In the genomic region with DNA sequence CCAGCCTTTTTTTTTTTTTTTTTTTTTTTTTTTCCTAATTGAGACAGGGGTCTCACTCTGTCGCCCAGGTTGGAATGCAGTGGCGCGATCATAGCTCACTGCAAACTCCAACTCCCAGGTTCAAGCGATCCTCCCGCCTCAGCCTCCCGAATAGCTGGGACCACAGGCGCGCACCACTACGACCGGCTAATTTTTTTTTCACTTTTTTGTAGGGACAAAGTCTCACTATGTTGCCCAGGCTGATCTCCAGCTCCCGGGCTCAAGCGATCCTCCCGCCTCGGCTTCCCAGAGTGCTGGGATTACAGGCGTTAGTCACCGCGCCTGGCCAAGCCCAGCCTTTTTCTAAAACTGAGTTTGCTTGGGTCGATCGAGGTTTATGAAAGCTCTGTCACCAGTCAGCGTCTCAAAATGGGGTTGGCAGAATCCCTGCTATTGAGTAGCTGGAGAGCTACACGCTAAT, we compare ENCODE assay signal across 1 cellular context.
TF ChIP-seq lines count a peak whose summit lies in the region.

No MANE protein-coding gene starts in this region.

TF ChIP-seq in K562, 482 proteins besides CTCF, POLR2A, EP300 and RAD21:
- TF ChIP-seq, protein P1, sequence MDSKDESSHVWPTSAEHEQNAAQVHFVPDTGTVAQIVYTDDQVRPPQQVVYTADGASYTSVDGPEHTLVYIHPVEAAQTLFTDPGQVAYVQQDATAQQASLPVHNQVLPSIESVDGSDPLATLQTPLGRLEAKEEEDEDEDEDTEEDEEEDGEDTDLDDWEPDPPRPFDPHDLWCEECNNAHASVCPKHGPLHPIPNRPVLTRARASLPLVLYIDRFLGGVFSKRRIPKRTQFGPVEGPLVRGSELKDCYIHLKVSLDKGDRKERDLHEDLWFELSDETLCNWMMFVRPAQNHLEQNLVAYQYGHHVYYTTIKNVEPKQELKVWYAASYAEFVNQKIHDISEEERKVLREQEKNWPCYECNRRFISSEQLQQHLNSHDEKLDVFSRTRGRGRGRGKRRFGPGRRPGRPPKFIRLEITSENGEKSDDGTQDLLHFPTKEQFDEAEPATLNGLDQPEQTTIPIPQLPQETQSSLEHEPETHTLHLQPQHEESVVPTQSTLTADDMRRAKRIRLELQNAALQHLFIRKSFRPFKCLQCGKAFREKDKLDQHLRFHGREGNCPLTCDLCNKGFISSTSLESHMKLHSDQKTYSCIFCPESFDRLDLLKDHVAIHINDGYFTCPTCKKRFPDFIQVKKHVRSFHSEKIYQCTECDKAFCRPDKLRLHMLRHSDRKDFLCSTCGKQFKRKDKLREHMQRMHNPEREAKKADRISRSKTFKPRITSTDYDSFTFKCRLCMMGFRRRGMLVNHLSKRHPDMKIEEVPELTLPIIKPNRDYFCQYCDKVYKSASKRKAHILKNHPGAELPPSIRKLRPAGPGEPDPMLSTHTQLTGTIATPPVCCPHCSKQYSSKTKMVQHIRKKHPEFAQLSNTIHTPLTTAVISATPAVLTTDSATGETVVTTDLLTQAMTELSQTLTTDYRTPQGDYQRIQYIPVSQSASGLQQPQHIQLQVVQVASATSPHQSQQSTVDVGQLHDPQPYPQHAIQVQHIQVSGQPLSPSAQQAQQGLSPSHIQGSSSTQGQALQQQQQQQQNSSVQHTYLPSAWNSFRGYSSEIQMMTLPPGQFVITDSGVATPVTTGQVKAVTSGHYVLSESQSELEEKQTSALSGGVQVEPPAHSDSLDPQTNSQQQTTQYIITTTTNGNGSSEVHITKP (IDR thresholded peaks at IDR 0.05; ENCODE audit: partially characterized antibody) = no peak
- TF ChIP-seq STAG1 (CRISPR knock-in tag; IDR thresholded peaks at IDR 0.05; ENCODE audit: borderline replicate concordance) (no peak), RFX5 (IDR thresholded peaks at IDR 0.05; ENCODE audit: low read depth, low read length) (no peak), ZNF184 (CRISPR knock-in tag; IDR thresholded peaks at IDR 0.05) (no peak), YY1 (IDR thresholded peaks at IDR 0.05; ENCODE audit: borderline replicate concordance in 1 of 3, control insufficient read depth in 1 of 3, extremely low read depth in 1 of 3, insufficient read depth in 3 of 3, insufficient read length in 1 of 3, insufficient replicate concordance in 2 of 3, low read depth in 1 of 3, low read length in 2 of 3) (peak in 1 of 3 experiments; percentile 60), ZNF324 (CRISPR knock-in tag; IDR thresholded peaks at IDR 0.05) (no peak), PHF8 (IDR thresholded peaks at IDR 0.05; ENCODE audit: borderline replicate concordance, low read length) (peak; percentile 16; the same call in 1 of the 2 replicates), ZEB2 (IDR thresholded peaks at IDR 0.05) (no peak), MED1 (CRISPR knock-in tag; IDR thresholded peaks at IDR 0.05; ENCODE audit: borderline replicate concordance) (no peak), PURB (CRISPR knock-in tag; IDR thresholded peaks at IDR 0.05; ENCODE audit: low read depth) (no peak), TAF1 (IDR thresholded peaks at IDR 0.05; ENCODE audit: control insufficient read depth, extremely low read depth, insufficient read depth, low read length, severe bottlenecking) (peak; percentile 33), ZNF384 (IDR thresholded peaks at IDR 0.05; ENCODE audit: low read depth, low read length) (peak; percentile 98), ZBTB7A (IDR thresholded peaks at IDR 0.05; ENCODE audit: borderline replicate concordance, control insufficient read depth, low read depth, low read length) (peak; percentile 43; the same call in 1 of the 2 replicates), TCF7 (IDR thresholded peaks at IDR 0.05; ENCODE audit: borderline replicate concordance) (no peak), NRF1 (conservative IDR thresholded peaks at IDR 0.05 in 1 of 2, IDR thresholded peaks at IDR 0.05 in 1 of 2) (peak; percentile 86 to 88), ARNT (IDR thresholded peaks at IDR 0.05) (no peak), SMARCB1 (IDR thresholded peaks at IDR 0.05; ENCODE audit: insufficient read length, low read depth) (no peak), NR2F6 (CRISPR knock-in tag; IDR thresholded peaks at IDR 0.05) (no peak)
- TF ChIP-seq, protein P2, sequence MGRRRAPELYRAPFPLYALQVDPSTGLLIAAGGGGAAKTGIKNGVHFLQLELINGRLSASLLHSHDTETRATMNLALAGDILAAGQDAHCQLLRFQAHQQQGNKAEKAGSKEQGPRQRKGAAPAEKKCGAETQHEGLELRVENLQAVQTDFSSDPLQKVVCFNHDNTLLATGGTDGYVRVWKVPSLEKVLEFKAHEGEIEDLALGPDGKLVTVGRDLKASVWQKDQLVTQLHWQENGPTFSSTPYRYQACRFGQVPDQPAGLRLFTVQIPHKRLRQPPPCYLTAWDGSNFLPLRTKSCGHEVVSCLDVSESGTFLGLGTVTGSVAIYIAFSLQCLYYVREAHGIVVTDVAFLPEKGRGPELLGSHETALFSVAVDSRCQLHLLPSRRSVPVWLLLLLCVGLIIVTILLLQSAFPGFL (CRISPR knock-in tag; IDR thresholded peaks at IDR 0.05) = no peak
- TF ChIP-seq, protein P3, sequence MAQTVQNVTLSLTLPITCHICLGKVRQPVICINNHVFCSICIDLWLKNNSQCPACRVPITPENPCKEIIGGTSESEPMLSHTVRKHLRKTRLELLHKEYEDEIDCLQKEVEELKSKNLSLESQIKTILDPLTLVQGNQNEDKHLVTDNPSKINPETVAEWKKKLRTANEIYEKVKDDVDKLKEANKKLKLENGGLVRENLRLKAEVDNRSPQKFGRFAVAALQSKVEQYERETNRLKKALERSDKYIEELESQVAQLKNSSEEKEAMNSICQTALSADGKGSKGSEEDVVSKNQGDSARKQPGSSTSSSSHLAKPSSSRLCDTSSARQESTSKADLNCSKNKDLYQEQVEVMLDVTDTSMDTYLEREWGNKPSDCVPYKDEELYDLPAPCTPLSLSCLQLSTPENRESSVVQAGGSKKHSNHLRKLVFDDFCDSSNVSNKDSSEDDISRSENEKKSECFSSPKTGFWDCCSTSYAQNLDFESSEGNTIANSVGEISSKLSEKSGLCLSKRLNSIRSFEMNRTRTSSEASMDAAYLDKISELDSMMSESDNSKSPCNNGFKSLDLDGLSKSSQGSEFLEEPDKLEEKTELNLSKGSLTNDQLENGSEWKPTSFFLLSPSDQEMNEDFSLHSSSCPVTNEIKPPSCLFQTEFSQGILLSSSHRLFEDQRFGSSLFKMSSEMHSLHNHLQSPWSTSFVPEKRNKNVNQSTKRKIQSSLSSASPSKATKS (CRISPR knock-in tag; IDR thresholded peaks at IDR 0.05) = no peak
- TF ChIP-seq, protein P4, sequence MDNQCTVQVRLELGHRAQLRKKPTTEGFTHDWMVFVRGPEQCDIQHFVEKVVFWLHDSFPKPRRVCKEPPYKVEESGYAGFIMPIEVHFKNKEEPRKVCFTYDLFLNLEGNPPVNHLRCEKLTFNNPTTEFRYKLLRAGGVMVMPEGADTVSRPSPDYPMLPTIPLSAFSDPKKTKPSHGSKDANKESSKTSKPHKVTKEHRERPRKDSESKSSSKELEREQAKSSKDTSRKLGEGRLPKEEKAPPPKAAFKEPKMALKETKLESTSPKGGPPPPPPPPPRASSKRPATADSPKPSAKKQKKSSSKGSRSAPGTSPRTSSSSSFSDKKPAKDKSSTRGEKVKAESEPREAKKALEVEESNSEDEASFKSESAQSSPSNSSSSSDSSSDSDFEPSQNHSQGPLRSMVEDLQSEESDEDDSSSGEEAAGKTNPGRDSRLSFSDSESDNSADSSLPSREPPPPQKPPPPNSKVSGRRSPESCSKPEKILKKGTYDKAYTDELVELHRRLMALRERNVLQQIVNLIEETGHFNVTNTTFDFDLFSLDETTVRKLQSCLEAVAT (IDR thresholded peaks at IDR 0.05) = 0 out of 4 replicates have a peak, but pooled peaks of 1 of the 2 experiments have one; percentile 18
